29 cellular contexts compared by ENCODE assay signal in genomic region chr1:221919743-221920142, GRCh38.
"Had no signal": no experiment of that assay in that cellular context is flagged by ENCODE, and none has a peak within 500 bp of the region (broad histone marks: within the 10 kb centered on the region; RNA-seq: fewer than 3 reads in every experiment).

No MANE protein-coding gene starts in this region.

- H3K4me3 ChIP-seq: coronary artery, dorsolateral prefrontal cortex, esophagus muscularis mucosa, gastrocnemius medialis, heart left ventricle had no signal

- H3K27me3 ChIP-seq: brain microvascular endothelial cell, dorsolateral prefrontal cortex, esophagus muscularis mucosa, foreskin keratinocyte, gastrocnemius medialis, heart left ventricle had no signal

- H3K4me1 ChIP-seq: esophagus muscularis mucosa, foreskin keratinocyte had no signal

- ATAC-seq: activated CD8-positive, alpha-beta T cell treated with anti-CD3 and anti-CD28 coated beads for 36 hours; activated T-cell treated with anti-CD3 and anti-CD28 coated beads, Interleukin-2, amount 50 U/mL, for 4 hours; activated T-helper 17 cell treated with anti-CD3 and anti-CD28 coated beads, Interleukin-2, amount 50 U/mL, for 72 hours; effector memory CD8-positive, alpha-beta T cell; foreskin keratinocyte; gastrocnemius medialis; heart left ventricle had no signal

- H3K27ac Mint-ChIP-seq: activated CD8-positive, alpha-beta T cell treated with anti-CD3 and anti-CD28 coated beads for 36 hours; activated naive CD8-positive, alpha-beta T cell; activated T-helper 17 cell treated with anti-CD3 and anti-CD28 coated beads, Interleukin-2, amount 50 U/mL, for 72 hours; dendritic cell treated with granulocyte-macrophage colony-stimulating factor and Interleukin-4, amounts not matched to agents 40 ng/mL and 50 ng/mL, for 4 days; effector memory CD8-positive, alpha-beta T cell had no signal

- H3K36me3 ChIP-seq: brain microvascular endothelial cell, esophagus muscularis mucosa, gastrocnemius medialis, heart left ventricle had no signal

- DNase-seq: activated CD4-positive, alpha-beta T cell treated with anti-CD3 and anti-CD28 coated beads for 4 hours; activated CD4-positive, alpha-beta T cell treated with anti-CD3 and anti-CD28 coated beads, Interleukin-2, amount 50 U/mL, for 1 hour; activated CD4-positive, alpha-beta T cell treated with anti-CD3 and anti-CD28 coated beads, Interleukin-2, amount 50 U/mL, for 48 hours; activated CD4-positive, CD25-positive, alpha-beta regulatory T cell; activated CD4-positive, CD25-positive, alpha-beta regulatory T cell treated with anti-CD3 and anti-CD28 coated beads, Interleukin-2, amount 50 U/mL, for 72 hours; activated CD8-positive, alpha-beta memory T cell treated with anti-CD3 and anti-CD28 coated beads for 24 hours; activated CD8-positive, alpha-beta T cell treated with anti-CD3 and anti-CD28 coated beads for 36 hours; activated effector memory CD4-positive, alpha-beta T cell treated with Interleukin-2 at 50 U/mL for 16 hours; activated gamma-delta T cell treated with Interleukin-2 at 50 U/mL for 16 hours; activated naive CD4-positive, alpha-beta T cell treated with anti-CD3 and anti-CD28 coated beads, Interleukin-2, amount 50 U/mL, for 16 hours; activated naive CD4-positive, alpha-beta T cell treated with Interleukin-2 at 50 U/mL for 16 hours; activated T-cell treated with anti-CD3 and anti-CD28 coated beads, Interleukin-2, amount 50 U/mL, for 4 hours; amniotic stem cell; anterior cingulate cortex; brain microvascular endothelial cell; dorsolateral prefrontal cortex; effector memory CD8-positive, alpha-beta T cell; erythroblast; foreskin keratinocyte; gastrocnemius medialis; glutamatergic neuron; heart left ventricle; T-helper 2 cell had no signal

- H3K36me3 Mint-ChIP-seq: activated naive CD8-positive, alpha-beta T cell had no signal

- H3K4me1 Mint-ChIP-seq: activated T-helper 17 cell treated with anti-CD3 and anti-CD28 coated beads, Interleukin-2, amount 50 U/mL, for 72 hours; central memory CD8-positive, alpha-beta T cell had no signal

- H3K9me3 Mint-ChIP-seq: activated CD8-positive, alpha-beta T cell treated with anti-CD3 and anti-CD28 coated beads for 36 hours; activated T-cell treated with anti-CD3 and anti-CD28 coated beads, Interleukin-2, amount 50 U/mL, for 4 hours; activated T-helper 17 cell treated with anti-CD3 and anti-CD28 coated beads, Interleukin-2, amount 50 U/mL, for 72 hours; central memory CD8-positive, alpha-beta T cell; dendritic cell treated with granulocyte-macrophage colony-stimulating factor and Interleukin-4, amounts not matched to agents 40 ng/mL and 50 ng/mL, for 4 days; effector memory CD8-positive, alpha-beta T cell had no signal

- H3K27me3 Mint-ChIP-seq: activated CD8-positive, alpha-beta T cell treated with anti-CD3 and anti-CD28 coated beads for 36 hours; activated naive CD8-positive, alpha-beta T cell; central memory CD8-positive, alpha-beta T cell; dendritic cell treated with granulocyte-macrophage colony-stimulating factor and Interleukin-4, amounts not matched to agents 40 ng/mL and 50 ng/mL, for 4 days had no signal

- H3K9me3 ChIP-seq: esophagus muscularis mucosa, gastrocnemius medialis, heart left ventricle had no signal

- H3K27ac ChIP-seq: brain microvascular endothelial cell, coronary artery, dorsolateral prefrontal cortex, esophagus muscularis mucosa, foreskin keratinocyte, gastrocnemius medialis, heart left ventricle had no signal

- H3K4me3 Mint-ChIP-seq: activated CD8-positive, alpha-beta T cell treated with anti-CD3 and anti-CD28 coated beads for 36 hours; activated naive CD8-positive, alpha-beta T cell; activated T-cell treated with anti-CD3 and anti-CD28 coated beads, Interleukin-2, amount 50 U/mL, for 4 hours; activated T-helper 17 cell treated with anti-CD3 and anti-CD28 coated beads, Interleukin-2, amount 50 U/mL, for 72 hours; central memory CD8-positive, alpha-beta T cell; dendritic cell treated with granulocyte-macrophage colony-stimulating factor and Interleukin-4, amounts not matched to agents 40 ng/mL and 50 ng/mL, for 4 days; effector memory CD8-positive, alpha-beta T cell had no signal
